ENCODE assay signal across 1 cellular context in the genomic region with DNA sequence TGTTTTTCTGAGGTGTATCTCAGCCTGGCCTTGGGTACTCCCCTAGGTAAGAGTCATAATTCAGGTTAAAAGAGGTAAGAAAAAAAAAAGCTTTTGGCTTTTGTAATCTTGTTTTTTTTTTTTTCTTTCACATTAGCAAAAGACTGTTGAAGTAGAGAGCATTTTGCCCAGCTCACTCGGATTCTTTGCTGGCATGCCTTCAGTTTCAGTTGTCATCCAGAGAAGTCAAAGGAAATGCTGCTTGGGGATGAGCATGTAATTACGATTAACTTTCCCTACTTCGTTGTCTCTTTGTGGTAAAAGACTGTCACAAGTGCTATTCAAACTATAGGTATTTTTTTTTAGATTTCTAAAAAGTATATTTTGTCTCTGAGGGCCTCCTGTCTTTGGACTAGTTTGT.
TF ChIP-seq lines count a peak whose summit lies in the region.

No MANE protein-coding gene starts in this region.

TF ChIP-seq in GM12878, 131 proteins besides CTCF, POLR2A, EP300 and RAD21:
- TF ChIP-seq IKZF2 (IDR thresholded peaks at IDR 0.05) (no peak), DPF2 (IDR thresholded peaks at IDR 0.05) (no peak), MEF2B (IDR thresholded peaks at IDR 0.05; ENCODE audit: partially characterized antibody, poor library complexity, severe bottlenecking) (no peak), CHD1 (IDR thresholded peaks at IDR 0.05; ENCODE audit: low read depth, low read length) (no peak), ZBTB4 (CRISPR knock-in tag; IDR thresholded peaks at IDR 0.05) (no peak), ZNF24 (IDR thresholded peaks at IDR 0.05) (no peak), CREB1 (IDR thresholded peaks at IDR 0.05; ENCODE audit: low read depth) (no peak), ASH2L (IDR thresholded peaks at IDR 0.05; ENCODE audit: borderline replicate concordance, low read depth) (no peak), POLR2AphosphoS2 (IDR thresholded peaks at IDR 0.05; ENCODE audit: low read depth, low read length) (no peak), SMAD5 (IDR thresholded peaks at IDR 0.05; ENCODE audit: low read depth) (no peak), YY1 (IDR thresholded peaks at IDR 0.05; ENCODE audit: low read depth, low read length) (no peak), NFYA (IDR thresholded peaks at IDR 0.05; ENCODE audit: borderline replicate concordance, low read depth, low read length) (no peak)
